32 cellular contexts compared by ENCODE assay signal in the genomic region with DNA sequence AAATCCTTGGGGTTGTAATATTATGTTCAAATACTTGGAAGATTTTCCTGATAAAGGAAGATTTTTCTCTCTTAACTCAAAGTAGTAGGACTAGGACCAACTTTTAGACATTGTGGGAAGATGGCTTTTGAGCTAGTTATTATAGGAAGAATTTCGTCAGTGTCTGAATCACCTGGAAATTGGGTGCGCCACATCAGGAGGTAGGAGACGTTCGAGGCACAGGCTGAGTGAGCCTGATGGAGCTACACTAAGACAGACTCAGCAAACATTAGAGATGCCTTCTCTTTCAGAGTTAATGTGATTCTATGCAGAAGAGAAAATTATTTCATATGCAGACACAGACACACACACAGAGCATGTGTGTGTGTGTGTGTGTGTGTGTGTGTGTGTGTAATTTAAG.
"Had no signal": no experiment of that assay in that cellular context is flagged by ENCODE, and none has a peak within 500 bp of the region (broad histone marks: within the 10 kb centered on the region; RNA-seq: fewer than 3 reads in every experiment).

No MANE protein-coding gene starts in this region.

- DNase-seq: activated B cell treated with CpG ODN at 0.5 μM for 24 hours; activated CD4-positive, alpha-beta memory T cell treated with anti-CD3 and anti-CD28 coated beads for 36 hours; activated CD4-positive, alpha-beta T cell treated with anti-CD3 and anti-CD28 coated beads for 4 hours; activated CD4-positive, alpha-beta T cell treated with anti-CD3 and anti-CD28 coated beads, Interleukin-2, amount 10 ng/mL, durations not matched to agents 24 days and 14 days; activated CD4-positive, alpha-beta T cell treated with anti-CD3 and anti-CD28 coated beads, Interleukin-2, amount 50 U/mL, for 1 hour; activated CD4-positive, alpha-beta T cell treated with anti-CD3 and anti-CD28 coated beads, Interleukin-2, amount 50 U/mL, for 4 hours; activated CD4-positive, CD25-positive, alpha-beta regulatory T cell treated with anti-CD3 and anti-CD28 coated beads, Interleukin-2, amount 50 U/mL, for 72 hours; activated CD8-positive, alpha-beta memory T cell treated with anti-CD3 and anti-CD28 coated beads, Interleukin-2, amount 50 U/mL, for 4 hours; activated CD8-positive, alpha-beta T cell treated with anti-CD3 and anti-CD28 coated beads for 36 hours; activated effector memory CD4-positive, alpha-beta T cell treated with anti-CD3 and anti-CD28 coated beads, Interleukin-2, amount 50 U/mL, for 16 hours; activated gamma-delta T cell treated with Interleukin-2 at 50 U/mL for 16 hours; activated naive CD4-positive, alpha-beta T cell; activated naive CD4-positive, alpha-beta T cell treated with anti-CD3 and anti-CD28 coated beads for 36 hours; activated naive CD4-positive, alpha-beta T cell treated with anti-CD3 and anti-CD28 coated beads, Interleukin-2, amount 50 U/mL, for 16 hours; activated naive CD8-positive, alpha-beta T cell treated with anti-CD3 and anti-CD28 coated beads for 36 hours; activated T-cell treated with anti-CD3 and anti-CD28 coated beads for 4 hours; activated T-cell treated with anti-CD3 and anti-CD28 coated beads, Interleukin-2, amount 50 U/mL, for 1 hour; activated T-cell treated with anti-CD3 and anti-CD28 coated beads, Interleukin-2, amount 50 U/mL, for 4 hours; activated T-cell treated with anti-CD3 and anti-CD28 coated beads, Interleukin-2, amount 50 U/mL, for 72 hours; amniotic stem cell; aorta; central memory CD4-positive, alpha-beta T cell; T-helper 1 cell; T-helper 2 cell; T-helper 9 cell had no signal

- H3K4me1 ChIP-seq: adrenal gland, body of pancreas, breast epithelium had no signal

- ATAC-seq: activated CD8-positive, alpha-beta T cell treated with anti-CD3 and anti-CD28 coated beads for 36 hours; activated naive CD4-positive, alpha-beta T cell treated with anti-CD3 and anti-CD28 coated beads, Interleukin-2, amount 50 U/mL, for 72 hours; activated T-cell treated with anti-CD3 and anti-CD28 coated beads, Interleukin-2, amount 50 U/mL, for 4 hours; activated T-cell treated with anti-CD3 and anti-CD28 coated beads, Interleukin-2, amount 50 U/mL, for 72 hours; activated T-helper 17 cell treated with anti-CD3 and anti-CD28 coated beads, Interleukin-2, amount 50 U/mL, for 72 hours; body of pancreas had no signal

- H3K27ac ChIP-seq: adrenal gland, body of pancreas, brain microvascular endothelial cell, breast epithelium, VCaP had no signal

- H3K27me3 ChIP-seq: adrenal gland, body of pancreas, brain microvascular endothelial cell, breast epithelium had no signal

- H3K9me3 ChIP-seq: adrenal gland, body of pancreas, breast epithelium had no signal

- H3K4me3 ChIP-seq: adrenal gland, body of pancreas, breast epithelium had no signal

- H3K36me3 ChIP-seq: adrenal gland, brain microvascular endothelial cell, breast epithelium had no signal
